In genomic region chrX:134544614-134545255, GRCh38 we compare ENCODE assay signal across 10 cellular contexts.
DNase-seq lines count a peak whose midpoint lies in the region; ATAC-seq and TF ChIP-seq lines count a peak whose summit lies in the region.
"Had no signal": no experiment of that assay in that cellular context is flagged by ENCODE, and none has a peak within 500 bp of the region (broad histone marks: within the 10 kb centered on the region; RNA-seq: fewer than 3 reads in every experiment).

No MANE protein-coding gene starts in this region.

- 11 to 51% (median 29%) methylated on average over 14 to 49 of the region's 49 CpGs for WGBS in psoas muscle, 3 donors

- peak overlapping the region; percentile 79 for H3K27ac Mint-ChIP-seq in Caco-2 (ENCODE audit: unreplicated experiment)
- no peak overlapping the region for H3K27ac Mint-ChIP-seq in CD4-positive, alpha-beta T cell
- no peak overlapping the region for H3K27ac Mint-ChIP-seq in effector memory CD8-positive, alpha-beta T cell

- H3K4me3 Mint-ChIP-seq in Caco-2 (ENCODE audit: unreplicated experiment), result peak overlapping the region; percentile 81
- H3K4me3 Mint-ChIP-seq in CD4-positive, alpha-beta T cell, result no peak overlapping the region
- H3K4me3 Mint-ChIP-seq in effector memory CD8-positive, alpha-beta T cell, result no peak overlapping the region

- H3K4me1 ChIP-seq in Caco-2 (no peaks in the 10 kb centered on the region), right atrium auricular region (peaks cover 0 to 4% of the 10 kb centered on the region in 2 donors), psoas muscle (no peaks in the 10 kb centered on the region)

- H3K27me3 Mint-ChIP-seq in Caco-2 (ENCODE audit: insufficient read depth, unreplicated experiment), result no peaks in the 10 kb centered on the region
- peaks cover 41% of the 10 kb centered on the region for H3K27me3 Mint-ChIP-seq in CD4-positive, alpha-beta T cell
- peaks cover 11 to 24% of the 10 kb centered on the region in 2 donors for H3K27me3 Mint-ChIP-seq in effector memory CD8-positive, alpha-beta T cell

- H3K27me3 ChIP-seq in Caco-2 (replicated peaks; ENCODE audit: control insufficient read depth, insufficient read depth, low read length) (no peaks in the 10 kb centered on the region), right atrium auricular region (peaks cover 0 to 15% of the 10 kb centered on the region in 2 donors), psoas muscle (ENCODE audit: insufficient read depth in 3 of 3, low read length in 2 of 3) (peaks cover 0 to 26% (median 0%) of the 10 kb centered on the region in 3 donors)
- peaks cover 58% of the 10 kb centered on the region for H3K27me3 ChIP-seq in CD4-positive, alpha-beta T cell (ENCODE audit: control insufficient read depth, insufficient read depth, low read length)

- CTCF ChIA-PET in Caco-2 (lab: Charles Lee), result no interaction called here
- CTCF ChIA-PET in CD4-positive, alpha-beta T cell (lab: Charles Lee), result no interaction called here

- no peaks in the 10 kb centered on the region for H3K9me3 ChIP-seq in Caco-2
- no peaks in the 10 kb centered on the region for H3K9me3 ChIP-seq in right atrium auricular region
- H3K9me3 ChIP-seq in psoas muscle, result no peaks in the 10 kb centered on the region
- H3K9me3 ChIP-seq in CD4-positive, alpha-beta T cell (ENCODE audit: control insufficient read depth, low read length), result no peaks in the 10 kb centered on the region

- H3K27ac ChIP-seq in right atrium auricular region (no peak overlapping the region), psoas muscle (peak overlapping the region; percentile 10)
- H3K27ac ChIP-seq in CD4-positive, alpha-beta T cell (ENCODE audit: low read depth, low read length), result no peak overlapping the region

- intact Hi-C loops in Caco-2 (cut with micrococcal nuclease; ENCODE audit: unreplicated experiment), result no loop called here
- intact Hi-C loops in psoas muscle (cut with DNase I), result no loop called here
- intact Hi-C loops in CD4-positive, alpha-beta T cell (cut with DNase I, micrococcal nuclease), result no loop called here

- H3K36me3 ChIP-seq in Caco-2 (ENCODE audit: control insufficient read depth, insufficient read depth, low read length) (no peaks in the 10 kb centered on the region), right atrium auricular region (no peaks in the 10 kb centered on the region), psoas muscle (ENCODE audit: insufficient read depth in 1 of 2, low read depth in 1 of 2) (peaks cover 0 to 17% of the 10 kb centered on the region in 2 donors)

- peak; percentile 53 to 58 for DNase-seq in Caco-2
- peak; percentile 61 for DNase-seq in NCI-H2227 treated with DMSO at 0.1 percent for 48 hours (lab: John Stamatoyannopoulos, UW)
- peak; percentile 44 for DNase-seq in right atrium auricular region (ENCODE audit: low spot score)
- no peak for DNase-seq in psoas muscle
- no peak for DNase-seq in Kasumi-1 (lab: John Stamatoyannopoulos, UW)
- no peak for DNase-seq in CD4-positive, alpha-beta T cell
- no peak for DNase-seq in effector memory CD8-positive, alpha-beta T cell
- DNase-seq: activated CD4-positive, alpha-beta T cell treated with anti-CD3 and anti-CD28 coated beads for 1 hour; midbrain had no signal

- H3K4me3 ChIP-seq in Caco-2 (ENCODE audit: low read depth, low read length) (peak overlapping the region; percentile 44), right atrium auricular region (peak overlapping the region; percentile 11 to 43), psoas muscle (peak overlapping the region; percentile 37)

- ATAC-seq in psoas muscle (no peak), GM21786 (IDR thresholded peaks at IDR 0.05; ENCODE audit: unreplicated experiment) (no peak)
- no peak for ATAC-seq in CD4-positive, alpha-beta T cell (ENCODE audit: poor library complexity)
- no peak for ATAC-seq in effector memory CD8-positive, alpha-beta T cell (replicated peaks)

- H3K36me3 Mint-ChIP-seq in Caco-2 (ENCODE audit: insufficient read depth, unreplicated experiment), result peaks cover 8% of the 10 kb centered on the region
- H3K36me3 Mint-ChIP-seq in CD4-positive, alpha-beta T cell (ENCODE audit: low read depth), result no peaks in the 10 kb centered on the region
- peaks cover 5% of the 10 kb centered on the region for H3K36me3 Mint-ChIP-seq in effector memory CD8-positive, alpha-beta T cell (ENCODE audit: insufficient read depth)

- no peaks in the 10 kb centered on the region for H3K9me3 Mint-ChIP-seq in Caco-2 (ENCODE audit: unreplicated experiment)
- H3K9me3 Mint-ChIP-seq in CD4-positive, alpha-beta T cell, result no peaks in the 10 kb centered on the region
- H3K9me3 Mint-ChIP-seq in effector memory CD8-positive, alpha-beta T cell, result no peaks in the 10 kb centered on the region

- POLR2A ChIA-PET in Caco-2 (lab: Charles Lee), result interaction anchor here (0.6 kb wide), 1 partner anchor 87 kb away, joined by 5 read pairs; no protein-coding TSS in a partner anchor
- POLR2A ChIA-PET in CD4-positive, alpha-beta T cell (lab: Charles Lee), result no interaction called here

- TF ChIP-seq CTCF in Caco-2 (IDR thresholded peaks at IDR 0.05; ENCODE audit: insufficient read depth in 1 of 2, low read depth in 1 of 2, low read length in 1 of 2, severe bottlenecking in 1 of 2, unreplicated experiment in 1 of 2), result no peak
- TF ChIP-seq CTCF in right atrium auricular region (IDR thresholded peaks at IDR 0.05), result no peak
- TF ChIP-seq CTCF in psoas muscle (IDR thresholded peaks at IDR 0.05), result no peak
- no peak for TF ChIP-seq CTCF in CD4-positive, alpha-beta T cell (IDR thresholded peaks at IDR 0.05)

- no peaks in the 10 kb centered on the region for H3K4me1 Mint-ChIP-seq in Caco-2 (ENCODE audit: low read depth, unreplicated experiment)
- H3K4me1 Mint-ChIP-seq in CD4-positive, alpha-beta T cell (ENCODE audit: low read depth), result peaks cover 14% of the 10 kb centered on the region
- peaks cover 11% of the 10 kb centered on the region in 2 donors for H3K4me1 Mint-ChIP-seq in effector memory CD8-positive, alpha-beta T cell (ENCODE audit: low read depth in 2 of 2)

- no TSS peak for BruUV-seq in Caco-2 (replicated peaks; lab: Mats Ljungman, UMichigan)

Comparison
In these comparisons a context has a peak if more than half of its experiments do, and no peak if none do; other contexts are left out.
1. DNase-seq: peak in Caco-2 (2 of 2), NCI-H2227 treated with DMSO at 0.1 percent for 48 hours (single experiment) and right atrium auricular region (single experiment); none in psoas muscle (0 of 2), Kasumi-1 (0 of 2), CD4-positive, alpha-beta T cell (0 of 10) and effector memory CD8-positive, alpha-beta T cell (0 of 3).
2. Peak in every context shown above with its lines, with median percentiles within 50 percentile points of each other: H3K4me3 ChIP-seq.